Comparison of ENCODE assay signal across 8 cellular contexts in the genomic region with DNA sequence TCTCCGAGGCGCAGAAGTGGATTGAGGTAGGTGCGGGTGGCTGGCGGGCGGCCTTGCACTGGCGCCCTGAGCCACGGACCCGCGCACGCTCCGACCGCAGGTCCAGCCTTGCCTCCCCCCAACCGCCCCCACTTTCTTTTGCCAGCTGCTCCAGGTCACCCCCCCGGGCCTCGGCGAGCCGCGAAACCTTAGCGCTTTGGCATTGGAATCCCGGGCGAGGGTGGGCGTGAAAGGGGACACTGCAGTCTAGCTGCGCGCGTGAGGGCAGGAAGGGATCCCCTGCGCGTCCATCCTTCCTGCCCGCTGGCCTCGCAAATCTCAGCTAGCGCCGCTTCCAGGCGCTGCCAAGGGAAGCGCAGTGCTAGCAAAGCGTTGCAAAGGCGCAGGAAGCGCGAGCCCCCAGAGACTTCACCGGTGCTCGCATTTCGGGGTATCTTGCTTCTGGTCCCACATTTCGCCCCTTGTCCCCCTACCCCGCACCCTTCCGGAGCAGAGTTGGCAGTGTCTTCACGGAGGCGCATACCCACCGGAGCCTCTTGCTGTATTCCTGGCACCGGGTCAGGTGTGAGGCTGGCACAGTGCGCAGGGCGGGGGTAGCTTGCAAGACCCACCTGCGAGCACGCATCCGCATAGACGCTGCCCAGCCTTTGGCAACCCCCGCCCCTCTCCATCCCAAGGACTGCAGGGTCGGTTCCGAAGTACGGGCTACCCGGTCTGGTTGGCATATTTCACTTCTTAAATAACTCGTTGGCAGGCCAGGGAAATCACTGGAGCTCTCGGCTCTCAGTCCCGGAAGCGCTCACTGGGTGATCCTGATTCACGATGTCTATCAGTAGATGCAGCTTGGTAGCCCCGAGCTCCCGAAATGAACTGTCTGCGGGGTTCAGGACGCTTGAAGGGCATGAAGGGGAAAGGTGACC.
A peak's percentile ranks its signal among the peaks of the same experiment; 100 is the strongest.
DNase-seq lines count a peak whose midpoint lies in the region; ATAC-seq and TF ChIP-seq lines count a peak whose summit lies in the region.

No MANE protein-coding gene starts in this region.

- peaks cover 9% of the 10 kb centered on the region for H3K36me3 Mint-ChIP-seq in nephron progenitor cell (ENCODE audit: low read depth)
- H3K36me3 Mint-ChIP-seq in CD8-positive, alpha-beta T cell = no peaks in the 10 kb centered on the region
- H3K36me3 Mint-ChIP-seq in activated CD8-positive, alpha-beta T cell treated with anti-CD3 and anti-CD28 coated beads, Interleukin-2, amount 10 ng/mL, durations not matched to agents 7 days and 5 days (ENCODE audit: low read depth) = no peaks in the 10 kb centered on the region

- H3K27me3 Mint-ChIP-seq in nephron progenitor cell (ENCODE audit: low read depth, poor library complexity) = peaks cover 34% of the 10 kb centered on the region
- peaks cover 35% of the 10 kb centered on the region for H3K27me3 Mint-ChIP-seq in CD8-positive, alpha-beta T cell (ENCODE audit: low read depth)
- H3K27me3 Mint-ChIP-seq in activated CD8-positive, alpha-beta T cell treated with anti-CD3 and anti-CD28 coated beads, Interleukin-2, amount 10 ng/mL, durations not matched to agents 7 days and 5 days (ENCODE audit: low read depth) = peaks cover 36% of the 10 kb centered on the region

- H3K27ac ChIP-seq in RWPE1 = peak overlapping the region; percentile 82
- no peak overlapping the region for H3K27ac ChIP-seq in CD8-positive, alpha-beta T cell (ENCODE audit: low read depth, low read length)

- peaks cover 3% of the 10 kb centered on the region for H3K9me3 Mint-ChIP-seq in nephron progenitor cell
- H3K9me3 Mint-ChIP-seq in CD8-positive, alpha-beta T cell = peaks cover 3% of the 10 kb centered on the region
- no peaks in the 10 kb centered on the region for H3K9me3 Mint-ChIP-seq in activated CD8-positive, alpha-beta T cell treated with anti-CD3 and anti-CD28 coated beads, Interleukin-2, amount 10 ng/mL, durations not matched to agents 7 days and 5 days (ENCODE audit: insufficient read depth)

- H3K4me3 ChIP-seq in foreskin fibroblast (ENCODE audit: low read depth in 1 of 2, low read length in 2 of 2) = peak overlapping the region; percentile 68 to 73
- no peak overlapping the region for H3K4me3 ChIP-seq in CD8-positive, alpha-beta T cell (ENCODE audit: low read depth, low read length)

- H3K27ac Mint-ChIP-seq in nephron progenitor cell = no peak overlapping the region
- no peak overlapping the region for H3K27ac Mint-ChIP-seq in CD8-positive, alpha-beta T cell
- no peak overlapping the region for H3K27ac Mint-ChIP-seq in activated CD8-positive, alpha-beta T cell treated with anti-CD3 and anti-CD28 coated beads, Interleukin-2, amount 10 ng/mL, durations not matched to agents 7 days and 5 days

- H3K4me1 Mint-ChIP-seq in nephron progenitor cell = peaks cover 36% of the 10 kb centered on the region
- no peaks in the 10 kb centered on the region for H3K4me1 Mint-ChIP-seq in CD8-positive, alpha-beta T cell (ENCODE audit: low read depth)
- H3K4me1 Mint-ChIP-seq in activated CD8-positive, alpha-beta T cell treated with anti-CD3 and anti-CD28 coated beads, Interleukin-2, amount 10 ng/mL, durations not matched to agents 7 days and 5 days (ENCODE audit: low read depth) = peaks cover 1% of the 10 kb centered on the region

- H3K4me3 Mint-ChIP-seq in nephron progenitor cell = peak overlapping the region; percentile 88
- no peak overlapping the region for H3K4me3 Mint-ChIP-seq in CD8-positive, alpha-beta T cell
- H3K4me3 Mint-ChIP-seq in activated CD8-positive, alpha-beta T cell treated with anti-CD3 and anti-CD28 coated beads, Interleukin-2, amount 10 ng/mL, durations not matched to agents 7 days and 5 days = no peak overlapping the region

- H3K36me3 ChIP-seq in CD8-positive, alpha-beta T cell (ENCODE audit: insufficient read depth, low read length) = no peaks in the 10 kb centered on the region

- CTCF ChIA-PET in RWPE1 (lab: Yijun Ruan, JAX) = interaction anchor here (0.9 kb wide), 1 partner anchor 102 kb away, joined by 3 read pairs; no protein-coding TSS in a partner anchor
- CTCF ChIA-PET in CD8-positive, alpha-beta T cell (lab: Charles Lee) = no interaction called here
- CTCF ChIA-PET in activated CD8-positive, alpha-beta T cell treated with anti-CD3 and anti-CD28 coated beads, Interleukin-2, amount 10 ng/mL, durations not matched to agents 7 days and 5 days (lab: Charles Lee) = no interaction called here

- no peaks in the 10 kb centered on the region for H3K4me1 ChIP-seq in CD8-positive, alpha-beta T cell (ENCODE audit: insufficient read depth, low read length)

- DNase-seq in NCI-H187 (lab: John Stamatoyannopoulos, UW) = peak; percentile 40 to 83
- no peak for DNase-seq in NCI-H187 treated with DMSO at 0.1 percent for 48 hours (lab: John Stamatoyannopoulos, UW)
- DNase-seq in RWPE1 (ENCODE audit: low spot score) = peak; percentile 50
- peak; percentile 28 to 69 for DNase-seq in foreskin fibroblast
- DNase-seq in nephron progenitor cell = peak; percentile 66
- no peak for DNase-seq in NOMO-1 treated with DMSO at 0.1 percent for 48 hours (lab: John Stamatoyannopoulos, UW; ENCODE audit: unreplicated experiment)
- no peak for DNase-seq in CD8-positive, alpha-beta T cell
- no peak for DNase-seq in activated CD8-positive, alpha-beta T cell treated with anti-CD3 and anti-CD28 coated beads, Interleukin-2, amount 10 ng/mL, durations not matched to agents 7 days and 5 days

- TF ChIP-seq CTCF in RWPE1 (conservative IDR thresholded peaks at IDR 0.05; ENCODE audit: low read depth) (no peak), foreskin fibroblast (IDR thresholded peaks at IDR 0.05; ENCODE audit: low read depth, low read length) (no peak), nephron progenitor cell (IDR thresholded peaks at IDR 0.05) (no peak)
- no peak for TF ChIP-seq CTCF in CD8-positive, alpha-beta T cell (IDR thresholded peaks at IDR 0.05)

- ATAC-seq in CD8-positive, alpha-beta T cell = no peak
- no peak for ATAC-seq in activated CD8-positive, alpha-beta T cell treated with anti-CD3 and anti-CD28 coated beads, Interleukin-2, amount 10 ng/mL, durations not matched to agents 7 days and 5 days

- intact Hi-C loops in CD8-positive, alpha-beta T cell (cut with DNase I, micrococcal nuclease) = no loop called here

- POLR2A ChIA-PET in RWPE1 (lab: Yijun Ruan, JAX; ENCODE audit: low non-redundant PET) = interaction anchor here (0.6 kb wide), 1 partner anchor 185 kb away, joined by 3 read pairs; no protein-coding TSS in a partner anchor
- POLR2A ChIA-PET in CD8-positive, alpha-beta T cell (lab: Charles Lee) = no interaction called here
- POLR2A ChIA-PET in activated CD8-positive, alpha-beta T cell treated with anti-CD3 and anti-CD28 coated beads, Interleukin-2, amount 10 ng/mL, durations not matched to agents 7 days and 5 days (lab: Charles Lee) = no interaction called here

- no peaks in the 10 kb centered on the region for H3K9me3 ChIP-seq in CD8-positive, alpha-beta T cell (ENCODE audit: low read length)

- peaks cover 6% of the 10 kb centered on the region for H3K27me3 ChIP-seq in CD8-positive, alpha-beta T cell (ENCODE audit: insufficient read depth, low read length)

Comparison
In these comparisons a context has a peak if more than half of its experiments do, and no peak if none do; other contexts are left out.
1. DNase-seq: peak in NCI-H187 (2 of 2), RWPE1 (single experiment), foreskin fibroblast (2 of 2) and nephron progenitor cell (single experiment); none in NCI-H187 treated with DMSO at 0.1 percent for 48 hours (single experiment), NOMO-1 treated with DMSO at 0.1 percent for 48 hours (single experiment), CD8-positive, alpha-beta T cell (0 of 7) and activated CD8-positive, alpha-beta T cell treated with anti-CD3 and anti-CD28 coated beads, Interleukin-2, amount 10 ng/mL, durations not matched to agents 7 days and 5 days (single experiment).